Comparison of ENCODE assay signal across 27 cellular contexts in the genomic region with DNA sequence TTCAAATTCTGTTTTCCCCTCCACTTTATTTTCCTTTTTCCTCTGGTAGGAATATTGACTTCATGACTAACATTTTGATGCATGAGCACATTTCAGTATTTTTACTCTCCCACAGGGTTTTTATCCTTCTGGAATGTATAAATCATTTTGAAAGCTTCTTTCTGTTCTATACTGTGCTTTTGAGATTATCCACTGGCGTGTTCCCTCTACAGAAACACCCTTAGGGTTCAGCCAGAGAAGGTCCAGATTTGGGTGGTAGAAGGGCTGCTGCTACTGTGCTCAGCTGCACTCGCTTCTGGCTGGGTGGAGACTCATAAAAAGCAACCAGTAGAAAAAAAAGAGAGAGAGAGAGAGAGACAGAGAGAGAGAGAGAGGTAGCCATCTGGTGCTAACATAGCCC. TPM values are rescaled to one million over a fixed set of nuclear protein-coding genes. Genes with fewer than 3 reads are reported as not detected.
DNase-seq lines count a peak whose midpoint lies in the region; ATAC-seq and TF ChIP-seq lines count a peak whose summit lies in the region.
"Had no signal": no experiment of that assay in that cellular context is flagged by ENCODE, and none has a peak within 500 bp of the region (broad histone marks: within the 10 kb centered on the region; RNA-seq: fewer than 3 reads in every experiment).

No MANE protein-coding gene starts in this region.

- H3K9me1 ChIP-seq in IMR-90 (ENCODE audit: insufficient read depth, low read length) = 0 out of 2 replicates have a peak, but pooled peaks cover 3% of the 10 kb centered on the region

- H2AK5ac ChIP-seq in IMR-90 (ENCODE audit: low read depth, low read length) = peak overlapping the region; percentile 43; the same call in 1 of the 2 replicates

- peak overlapping the region; percentile 83 for H2BK120ac ChIP-seq in IMR-90 (ENCODE audit: low read depth, low read length)

- no peaks in the 10 kb centered on the region for H3K36me3 ChIP-seq in IMR-90 (ENCODE audit: control insufficient read depth, insufficient read depth, low read length)
- H3K36me3 ChIP-seq: heart left ventricle, ovary, right atrium auricular region had no signal

- H3K4me3 ChIP-seq in AG10803 (ENCODE audit: low read length) (no peak overlapping the region), IMR-90 (ENCODE audit: insufficient read depth, low read depth, low read length) (no peak overlapping the region), cardiac fibroblast (replicated peaks in 1 of 2; ENCODE audit: low read depth in 2 of 2, low read length in 2 of 2) (no peak overlapping the region)
- H3K4me3 ChIP-seq: heart left ventricle, K562, ovary, right atrium auricular region, testis had no signal

- peak overlapping the region; percentile 79 to 80; a peak in 3 of 4 replicates for H4K8ac ChIP-seq in IMR-90 (ENCODE audit: low read depth in 2 of 2, low read length in 2 of 2)

- no peak overlapping the region; the same call in 1 of the 2 replicates for H3K23ac ChIP-seq in IMR-90 (ENCODE audit: low read depth, low read length)

- H3K4me1 ChIP-seq in IMR-90 (ENCODE audit: control insufficient read depth, insufficient read depth, low read length) = peaks cover 5% of the 10 kb centered on the region; the same call in 1 of the 2 replicates
- H3K4me1 ChIP-seq: right atrium auricular region, testis had no signal

- intact Hi-C loops in IMR-90 (cut with micrococcal nuclease) = no loop called here

- peaks cover 3% of the 10 kb centered on the region; the same call in 1 of the 2 replicates for H3K9me3 ChIP-seq in IMR-90 (ENCODE audit: control insufficient read depth, insufficient read depth, low read length)
- H3K9me3 ChIP-seq: heart left ventricle, ovary, right atrium auricular region, testis had no signal

- no peaks in the 10 kb centered on the region for H4K20me1 ChIP-seq in IMR-90 (ENCODE audit: insufficient read depth, low read length)

- peak overlapping the region; percentile 84; the same call in 1 of the 2 replicates for H2BK20ac ChIP-seq in IMR-90 (ENCODE audit: low read depth, low read length)

- ATAC-seq in IMR-90 (ENCODE audit: low read depth) (no peak), left lobe of liver (peak; percentile 1), HG02852 (IDR thresholded peaks at IDR 0.05; ENCODE audit: unreplicated experiment) (no peak), HG03039 (IDR thresholded peaks at IDR 0.05; ENCODE audit: unreplicated experiment) (no peak)
- ATAC-seq: activated CD8-positive, alpha-beta T cell treated with anti-CD3 and anti-CD28 coated beads for 36 hours; heart left ventricle; K562; left colon; naive thymus-derived CD8-positive, alpha-beta T cell had no signal

- no peak for TF ChIP-seq RAD21 in IMR-90 (IDR thresholded peaks at IDR 0.05; ENCODE audit: low read length)

- H3K4me2 ChIP-seq in IMR-90 (ENCODE audit: low read depth, low read length) = no peak overlapping the region; the same call in 1 of the 2 replicates

- H2BK15ac ChIP-seq in IMR-90 (ENCODE audit: low read depth, low read length) = 0 out of 3 replicates have a peak overlapping the region, but pooled peaks have one; percentile 63

- CTCF ChIA-PET in IMR-90 (lab: Yijun Ruan, JAX) = interaction anchor here (0.7 kb wide), 1 partner anchor 135 kb away, joined by 4 read pairs; no protein-coding TSS in a partner anchor

- peak overlapping the region; percentile 83 for H2BK5ac ChIP-seq in IMR-90 (ENCODE audit: low read depth, low read length, poor library complexity, severe bottlenecking)

- no peaks in the 10 kb centered on the region for H3K27me3 ChIP-seq in IMR-90 (ENCODE audit: control insufficient read depth, insufficient read depth, low read length)
- H3K27me3 ChIP-seq: heart left ventricle, ovary, right atrium auricular region, testis had no signal

- H3K9ac ChIP-seq in IMR-90 (ENCODE audit: low read depth, low read length) = no peak overlapping the region

- peak overlapping the region; percentile 91; the same call in 1 of the 2 replicates for H3K18ac ChIP-seq in IMR-90 (ENCODE audit: low read depth, low read length)

- H3K4ac ChIP-seq in IMR-90 (ENCODE audit: low read depth, low read length) = peak overlapping the region; percentile 67; the same call in 1 of the 2 replicates

- TF ChIP-seq CTCF in AG10803 (conservative IDR thresholded peaks at IDR 0.05; ENCODE audit: low read length) (no peak), IMR-90 (conservative IDR thresholded peaks at IDR 0.05; ENCODE audit: low read depth, low read length) (no peak), cardiac fibroblast (IDR thresholded peaks at IDR 0.05; ENCODE audit: low read depth, low read length) (no peak)

- H4K91ac ChIP-seq in IMR-90 (ENCODE audit: insufficient read depth, low read depth, low read length) = peak overlapping the region; percentile 56; the same call in 1 of the 2 replicates

- no peak overlapping the region; the same call in 1 of the 2 replicates for H4K5ac ChIP-seq in IMR-90 (ENCODE audit: low read depth, low read length)

- H2AFZ ChIP-seq in IMR-90 (replicated peaks; ENCODE audit: low read length, poor library complexity) = peak overlapping the region; percentile 84

- H3K27ac ChIP-seq in IMR-90 (ENCODE audit: insufficient read depth, low read length) = no peak overlapping the region
- H3K27ac ChIP-seq: heart left ventricle, ovary, right atrium auricular region, testis had no signal

- dilution Hi-C loops in IMR-90 (cut with HindIII; ENCODE audit: low sequenced_read_pairs, unreplicated experiment) = no loop called here

- BruUV-seq in IMR-90 (replicated peaks; lab: Mats Ljungman, UMichigan) = no TSS peak

- H2AK9ac ChIP-seq in IMR-90 (replicated peaks; ENCODE audit: low read depth, low read length, poor library complexity) = no peak overlapping the region

- in situ Hi-C loops in IMR-90 (cut with MboI; ENCODE audit: low sequenced_read_pairs) = no loop called here

- DNase-seq in AG10803 (ENCODE audit: low read depth) (peak; percentile 54), IMR-90 (no peak), cardiac fibroblast (ENCODE audit: low read depth in 2 of 2) (peak; percentile 26 to 58), left lobe of liver (ENCODE audit: low spot score) (no peak), LoVo (ENCODE audit: low spot score) (no peak), cerebellar cortex (ENCODE audit: low spot score) (no peak)
- DNase-seq: activated CD4-positive, CD25-positive, alpha-beta regulatory T cell treated with anti-CD3 and anti-CD28 coated beads, Interleukin-2, amount 50 U/mL, for 72 hours; activated CD8-positive, alpha-beta T cell treated with anti-CD3 and anti-CD28 coated beads for 36 hours; activated T-cell treated with anti-CD3 and anti-CD28 coated beads for 4 hours; caudate nucleus; heart left ventricle; left colon; naive thymus-derived CD8-positive, alpha-beta T cell; NCI-H1436 treated with DMSO at 0.1 percent for 48 hours; NCI-H524; ovary; stimulated activated CD4-positive, alpha-beta T cell treated with anti-CD3 and anti-CD28 coated beads, Interleukin-12 subunit alpha, Interleukin-12 subunit beta, amount 100 ng/mL, for 4 hours; stimulated activated CD4-positive, alpha-beta T cell treated with anti-CD3 and anti-CD28 coated beads, Interleukin-4, amount 100 ng/mL, for 24 hours; stimulated activated naive CD4-positive, alpha-beta T cell treated with Interleukin-2 at 50 U/mL for 16 hours; testis had no signal

- no peaks in the 10 kb centered on the region for H3K79me1 ChIP-seq in IMR-90 (ENCODE audit: low read depth in 1 of 2, low read length in 2 of 2)

- no peak for TF ChIP-seq POLR2A in IMR-90 (IDR thresholded peaks at IDR 0.05; ENCODE audit: low read depth, low read length)

- H3K14ac ChIP-seq in IMR-90 (replicated peaks; ENCODE audit: low read depth, low read length) = peak overlapping the region; percentile 38

- H3K56ac ChIP-seq in IMR-90 (ENCODE audit: extremely low read depth, insufficient read depth, low read length) = no peak overlapping the region

- WGBS in IMR-90 (ENCODE audit: extremely low coverage in 2 of 2, insufficient read length in 1 of 2), 2 experiments = no CpG with 5 or more reads among the region's 2 CpGs

- POLR2A ChIA-PET in IMR-90 (lab: Charles Lee; ENCODE audit: unreplicated experiment) = no interaction called here

TF ChIP-seq in IMR-90, 13 proteins besides CTCF, POLR2A, EP300 and RAD21 (continues in another document):
- no peak for TF ChIP-seq MAFK (IDR thresholded peaks at IDR 0.05; ENCODE audit: low read depth, low read length)
- no peak for TF ChIP-seq NFE2L2 (IDR thresholded peaks at IDR 0.05; ENCODE audit: low read depth, low read length)
- no peak for TF ChIP-seq FOS (IDR thresholded peaks at IDR 0.05; ENCODE audit: low read depth, low read length)
- TF ChIP-seq BHLHE40 (IDR thresholded peaks at IDR 0.05; ENCODE audit: low read depth, low read length) = no peak
- TF ChIP-seq SMC3 (IDR thresholded peaks at IDR 0.05; ENCODE audit: low read depth, low read length) = no peak
- TF ChIP-seq RFX5 (IDR thresholded peaks at IDR 0.05; ENCODE audit: low read depth, low read length) = no peak
- TF ChIP-seq, protein P1, sequence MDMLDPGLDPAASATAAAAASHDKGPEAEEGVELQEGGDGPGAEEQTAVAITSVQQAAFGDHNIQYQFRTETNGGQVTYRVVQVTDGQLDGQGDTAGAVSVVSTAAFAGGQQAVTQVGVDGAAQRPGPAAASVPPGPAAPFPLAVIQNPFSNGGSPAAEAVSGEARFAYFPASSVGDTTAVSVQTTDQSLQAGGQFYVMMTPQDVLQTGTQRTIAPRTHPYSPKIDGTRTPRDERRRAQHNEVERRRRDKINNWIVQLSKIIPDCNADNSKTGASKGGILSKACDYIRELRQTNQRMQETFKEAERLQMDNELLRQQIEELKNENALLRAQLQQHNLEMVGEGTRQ (IDR thresholded peaks at IDR 0.05; ENCODE audit: low read depth, low read length) = no peak
- TF ChIP-seq MAZ (IDR thresholded peaks at IDR 0.05; ENCODE audit: borderline replicate concordance, low read depth, low read length) = no peak

RNA-seq across cellular contexts. Expression of a gene that starts 7.0 kb away (rescaled TPM):
- not detected in 2 replicates for total RNA-seq in IMR-90 (2012; rRNA removed)
- not detected in 2 replicates for polyA plus RNA-seq in IMR-90 (2012; rRNA removed)
- polyA plus RNA-seq in IMR-90 (2012; cell fraction: cytosol; rRNA removed) = not detected in 2 replicates
- polyA plus RNA-seq in IMR-90 (2012; cell fraction: nucleus; rRNA removed; ENCODE audit: low replicate concordance) = not detected in 2 replicates
- total RNA-seq in left lobe of liver = 1,727 TPM
- total RNA-seq: activated CD8-positive, alpha-beta T cell treated with anti-CD3 and anti-CD28 coated beads for 36 hours; heart left ventricle; left colon; mesothelial cell of epicardium; naive thymus-derived CD8-positive, alpha-beta T cell; right atrium auricular region; T-helper 1 cell treated with Interleukin-12 subunit alpha and Interleukin-12 subunit beta and Interleukin-4 antibody, amounts not matched to agents 30 ng/mL and 1 ng/mL, for 36 hours; testis had no signal
- polyA plus RNA-seq: K562; naive thymus-derived CD8-positive, alpha-beta T cell; ovary had no signal

RNA-seq across cellular contexts. Expression of a gene that starts 58.8 kb away (rescaled TPM):
- total RNA-seq in IMR-90 (2012; rRNA removed) (not detected in 2 replicates), left lobe of liver (0.38 TPM)
- polyA plus RNA-seq in IMR-90 (2012; rRNA removed) = not detected in 2 replicates
- polyA plus RNA-seq in IMR-90 (2012; cell fraction: cytosol; rRNA removed) = not detected in 2 replicates
- not detected in 2 replicates for polyA plus RNA-seq in IMR-90 (2012; cell fraction: nucleus; rRNA removed; ENCODE audit: low replicate concordance)
- total RNA-seq: activated CD8-positive, alpha-beta T cell treated with anti-CD3 and anti-CD28 coated beads for 36 hours; heart left ventricle; K562; left colon; mesothelial cell of epicardium; naive thymus-derived CD8-positive, alpha-beta T cell; ovary; right atrium auricular region; T-helper 1 cell treated with Interleukin-12 subunit alpha and Interleukin-12 subunit beta and Interleukin-4 antibody, amounts not matched to agents 30 ng/mL and 1 ng/mL, for 36 hours; testis had no signal
- polyA plus RNA-seq: adipose tissue; heart left ventricle; K562; naive thymus-derived CD8-positive, alpha-beta T cell; ovary had no signal

Comparison
In these comparisons a context has a peak if more than half of its experiments do, and no peak if none do; other contexts are left out.
1. DNase-seq: peak in AG10803 (single experiment) and cardiac fibroblast (2 of 2); none in IMR-90 (single experiment), left lobe of liver (single experiment), LoVo (single experiment) and cerebellar cortex (single experiment).
2. RNA of a gene that starts 7.0 kb away (total RNA-seq): 1,727 TPM in left lobe of liver (single experiment); not detected in IMR-90; every median in the first group is over 1,000 times any median in the second.